ENCODE assay signal across 11 cellular contexts in genomic region chr10:124619195-124619594, GRCh38.
DNase-seq lines count a peak whose midpoint lies in the region; ATAC-seq and TF ChIP-seq lines count a peak whose summit lies in the region.
"Had no signal": no experiment of that assay in that cellular context is flagged by ENCODE, and none has a peak within 500 bp of the region (broad histone marks: within the 10 kb centered on the region; RNA-seq: fewer than 3 reads in every experiment).

No MANE protein-coding gene starts in this region.

- peak; percentile 42 for ATAC-seq in GM18907 (IDR thresholded peaks at IDR 0.05; ENCODE audit: unreplicated experiment)
- peak; percentile 81 for ATAC-seq in stimulated activated memory B cell treated with anti-CD40 and anti-IgM and Interleukin-4, amounts not matched to agents 10 μg/mL and 1 μg/mL and 100 μg/mL, for 72 hours
- no peak for ATAC-seq in Right ventricle myocardium inferior

- TF ChIP-seq CTCF in NB4 (IDR thresholded peaks at IDR 0.05; ENCODE audit: low read depth, low read length) (no peak), smooth muscle cell (IDR thresholded peaks at IDR 0.05; ENCODE audit: borderline replicate concordance, insufficient read depth, poor library complexity, severe bottlenecking) (no peak)

- 80% methylated on average over 8 of the region's 9 CpGs for WGBS in smooth muscle cell (ENCODE audit: low lambda C conversion rate)

- no peak overlapping the region for H3K9ac ChIP-seq in smooth muscle cell (ENCODE audit: low read depth)

- no peaks in the 10 kb centered on the region for H3K27me3 ChIP-seq in smooth muscle cell (ENCODE audit: low read depth)
- H3K27me3 ChIP-seq: brain microvascular endothelial cell had no signal

- no peaks in the 10 kb centered on the region for H3K9me3 ChIP-seq in smooth muscle cell (replicated peaks; ENCODE audit: low read depth)
- H3K9me3 ChIP-seq: left ventricle myocardium inferior had no signal

- peak overlapping the region; percentile 81 for H3K27ac Mint-ChIP-seq in stimulated activated memory B cell treated with anti-CD40 and anti-IgM and Interleukin-4, amounts not matched to agents 10 μg/mL and 1 μg/mL and 100 μg/mL, for 72 hours

- intact Hi-C loops in posterior cingulate gyrus (cut with DNase I) = loop anchor here (10.0 kb wide), 1 partner anchor 84 kb away; no protein-coding TSS in a partner anchor
- intact Hi-C loops in Right ventricle myocardium inferior (cut with DNase I) = no loop called here

- peak overlapping the region; percentile 44 for H3K27ac ChIP-seq in epithelial cell of prostate
- H3K27ac ChIP-seq in smooth muscle cell (ENCODE audit: low read depth) = no peak overlapping the region
- H3K27ac ChIP-seq: brain microvascular endothelial cell, left ventricle myocardium inferior had no signal

- DNase-seq in NB4 (ENCODE audit: low read depth) = peak; percentile 93
- DNase-seq in epithelial cell of prostate (ENCODE audit: low read depth, low spot score) = no peak
- DNase-seq in GM19238 (ENCODE audit: insufficient read length, low spot score) = no peak
- DNase-seq in smooth muscle cell (lab: John Stamatoyannopoulos, UW; ENCODE audit: unreplicated experiment) = no peak
- DNase-seq in posterior cingulate gyrus = no peak
- DNase-seq in Right ventricle myocardium inferior (ENCODE audit: missing footprints) = no peak
- DNase-seq: brain microvascular endothelial cell, left ventricle myocardium inferior, T-helper 9 cell had no signal

- H3K4me1 Mint-ChIP-seq in stimulated activated memory B cell treated with anti-CD40 and anti-IgM and Interleukin-4, amounts not matched to agents 10 μg/mL and 1 μg/mL and 100 μg/mL, for 72 hours = peaks cover 96% of the 10 kb centered on the region

- H3K36me3 Mint-ChIP-seq in stimulated activated memory B cell treated with anti-CD40 and anti-IgM and Interleukin-4, amounts not matched to agents 10 μg/mL and 1 μg/mL and 100 μg/mL, for 72 hours = peaks cover 18% of the 10 kb centered on the region

- H3K4me1 ChIP-seq in smooth muscle cell (ENCODE audit: low read depth) = peaks cover 9% of the 10 kb centered on the region

- no peak overlapping the region for H3K4me2 ChIP-seq in smooth muscle cell

- H3K79me2 ChIP-seq in smooth muscle cell (ENCODE audit: low read depth) = no peaks in the 10 kb centered on the region

- H3K4me3 ChIP-seq in NB4 (ENCODE audit: low read depth, low read length) = peak overlapping the region; percentile 25
- no peak overlapping the region for H3K4me3 ChIP-seq in smooth muscle cell
- H3K4me3 ChIP-seq: left ventricle myocardium inferior had no signal

- no peaks in the 10 kb centered on the region for H3K9me3 Mint-ChIP-seq in stimulated activated memory B cell treated with anti-CD40 and anti-IgM and Interleukin-4, amounts not matched to agents 10 μg/mL and 1 μg/mL and 100 μg/mL, for 72 hours

- H2AFZ ChIP-seq in smooth muscle cell (ENCODE audit: low read depth) = no peak overlapping the region

- peaks cover 14% of the 10 kb centered on the region for H4K20me1 ChIP-seq in smooth muscle cell (ENCODE audit: low read depth)

- H3K36me3 ChIP-seq in smooth muscle cell (ENCODE audit: low read depth) = no peaks in the 10 kb centered on the region
- H3K36me3 ChIP-seq: brain microvascular endothelial cell had no signal

- H3F3A ChIP-seq in smooth muscle cell (ENCODE audit: low read depth) = no peaks in the 10 kb centered on the region

- H3K27me3 Mint-ChIP-seq in stimulated activated memory B cell treated with anti-CD40 and anti-IgM and Interleukin-4, amounts not matched to agents 10 μg/mL and 1 μg/mL and 100 μg/mL, for 72 hours = no peaks in the 10 kb centered on the region

- H3K4me3 Mint-ChIP-seq in stimulated activated memory B cell treated with anti-CD40 and anti-IgM and Interleukin-4, amounts not matched to agents 10 μg/mL and 1 μg/mL and 100 μg/mL, for 72 hours = peak overlapping the region; percentile 80

- TF ChIP-seq POLR2A in NB4 (IDR thresholded peaks at IDR 0.05; ENCODE audit: extremely low read depth, insufficient read length) = no peak
